ENCODE assay signal across 8 cellular contexts in genomic region chr20:49711331-49711987, GRCh38. TPM values are rescaled to one million over a fixed set of nuclear protein-coding genes. Genes with fewer than 3 reads are reported as not detected.
DNase-seq lines count a peak whose midpoint lies in the region; ATAC-seq, FAIRE-seq and TF ChIP-seq lines count a peak whose summit lies in the region.
"Had no signal": no experiment of that assay in that cellular context is flagged by ENCODE, and none has a peak within 500 bp of the region (broad histone marks: within the 10 kb centered on the region; RNA-seq: fewer than 3 reads in every experiment).

No MANE protein-coding gene starts in this region.

- no CpG with 5 or more reads among the region's 3 CpGs for WGBS in H9 (ENCODE audit: extremely low coverage, insufficient read length, low lambda C conversion rate)
- 43 to 49% methylated on average over 3 of the region's 3 CpGs for WGBS in gastroesophageal sphincter (ENCODE audit: low coverage in 1 of 2), 2 donors

- no peaks in the 10 kb centered on the region for H3K36me3 ChIP-seq in gastroesophageal sphincter

- H3K27me3 Mint-ChIP-seq in H9 (ENCODE audit: low read depth) (no peaks in the 10 kb centered on the region), WTC11 (ENCODE audit: low read depth) (no peaks in the 10 kb centered on the region)

- H4K20me1 ChIP-seq in H9 (ENCODE audit: control insufficient read depth, insufficient read depth, insufficient read length): no peaks in the 10 kb centered on the region

- peak overlapping the region; percentile 89 for H3K4me2 ChIP-seq in H9 (ENCODE audit: insufficient read depth, insufficient read length, low read length)

- H2BK5ac ChIP-seq in H9 (ENCODE audit: insufficient read length, low read length): no peak overlapping the region

- no peak overlapping the region for H2BK12ac ChIP-seq in H9 (ENCODE audit: insufficient read length, low read depth, low read length)

- H2BK120ac ChIP-seq in H9 (ENCODE audit: low read depth, low read length, poor library complexity, severe bottlenecking): no peak overlapping the region

- no peak for FAIRE-seq in GM19239 (lab: Jason Lieb, UNC)

- H3K27me3 ChIP-seq in H9 (ENCODE audit: insufficient read depth, low read length) (no peaks in the 10 kb centered on the region), gastroesophageal sphincter (no peaks in the 10 kb centered on the region)

- CTCF ChIA-PET in WTC11 (lab: Charles Lee): interaction anchor here (1.2 to 1.6 kb wide), 2 partner anchors 101 to 103 kb away, joined by 3 to 4 read pairs; no protein-coding TSS in a partner anchor

- H3K56ac ChIP-seq in H9 (ENCODE audit: insufficient read length, low read depth, low read length): no peak overlapping the region

- H3K9me3 Mint-ChIP-seq in H9 (no peaks in the 10 kb centered on the region), WTC11 (no peaks in the 10 kb centered on the region)
- no peaks in the 10 kb centered on the region for H3K9me3 Mint-ChIP-seq in stimulated activated effector memory CD8-positive, alpha-beta T cell treated with anti-CD3 and anti-CD28 coated beads, Interleukin-12 subunit alpha, Interleukin-12 subunit beta, amount 100 ng/mL, for 72 hours

- ATAC-seq in WTC11: no peak
- no peak for ATAC-seq in gastroesophageal sphincter
- ATAC-seq in stimulated activated effector memory CD8-positive, alpha-beta T cell treated with anti-CD3 and anti-CD28 coated beads, Interleukin-12 subunit alpha, Interleukin-12 subunit beta, amount 100 ng/mL, for 72 hours: no peak
- ATAC-seq in HG02885 (IDR thresholded peaks at IDR 0.05; ENCODE audit: poor library complexity, unreplicated experiment): no peak
- no peak for ATAC-seq in HG03439 (IDR thresholded peaks at IDR 0.05; ENCODE audit: unreplicated experiment)

- H4K8ac ChIP-seq in H9 (replicated peaks; ENCODE audit: insufficient read length, low read depth, low read length): no peak overlapping the region

- no peak overlapping the region for H4K91ac ChIP-seq in H9 (ENCODE audit: insufficient read length, low read depth, low read length)

- H2AK5ac ChIP-seq in H9 (ENCODE audit: insufficient read length, low read length): no peak overlapping the region

- H2AFZ ChIP-seq in H9 (ENCODE audit: low read length): no peak overlapping the region

- H2BK15ac ChIP-seq in H9 (ENCODE audit: low read depth, low read length): no peak overlapping the region

- no peak overlapping the region for H3K23ac ChIP-seq in H9 (ENCODE audit: insufficient read length, low read depth, low read length)

- H2BK20ac ChIP-seq in H9 (ENCODE audit: low read depth, low read length, poor library complexity, severe bottlenecking): no peak overlapping the region

- POLR2A ChIA-PET in WTC11 (lab: Charles Lee): no interaction called here

- H3K27ac ChIP-seq in H9 (ENCODE audit: insufficient read length, low read depth, low read length): no peak overlapping the region
- H3K27ac ChIP-seq in gastroesophageal sphincter: peak overlapping the region; percentile 54 to 96 (median 92)

- H3K36me3 Mint-ChIP-seq in H9 (ENCODE audit: insufficient read depth in 1 of 3, low read depth in 3 of 3) (peaks cover 0 to 17% (median 5%) of the 10 kb centered on the region in 3 experiments; a peak in 5 of 7 replicates), WTC11 (no peaks in the 10 kb centered on the region)
- H3K36me3 Mint-ChIP-seq in stimulated activated effector memory CD8-positive, alpha-beta T cell treated with anti-CD3 and anti-CD28 coated beads, Interleukin-12 subunit alpha, Interleukin-12 subunit beta, amount 100 ng/mL, for 72 hours: peaks cover 39% of the 10 kb centered on the region

- H3K23me2 ChIP-seq in H9 (ENCODE audit: insufficient read length, low read depth, low read length, poor library complexity, severe bottlenecking): no peaks in the 10 kb centered on the region

- DNase-seq in H9: no peak
- DNase-seq in WTC11 (ENCODE audit: low spot score): no peak
- no peak for DNase-seq in stimulated activated effector memory CD8-positive, alpha-beta T cell treated with anti-CD3 and anti-CD28 coated beads, Interleukin-12 subunit alpha, Interleukin-12 subunit beta, amount 100 ng/mL, for 72 hours (ENCODE audit: low spot score in 2 of 2)
- DNase-seq in GM19239 (ENCODE audit: insufficient read length, low spot score): no peak
- DNase-seq: activated CD4-positive, alpha-beta T cell treated with anti-CD3 and anti-CD28 coated beads for 48 hours had no signal

- TF ChIP-seq EP300 in gastroesophageal sphincter (IDR thresholded peaks at IDR 0.05): no peak

- H3K4me1 ChIP-seq in H9 (ENCODE audit: insufficient read depth, low read length) (peaks cover 3% of the 10 kb centered on the region; the same call in 1 of the 2 replicates), gastroesophageal sphincter (peaks cover 1 to 73% (median 26%) of the 10 kb centered on the region in 3 donors)

- H4K5ac ChIP-seq in H9 (ENCODE audit: insufficient read length, low read depth, low read length): no peak overlapping the region

- peaks cover 40% of the 10 kb centered on the region; the same call in 1 of the 2 replicates for H3K79me2 ChIP-seq in H9 (ENCODE audit: insufficient read depth, low read length)

- H3K4me3 ChIP-seq in gastroesophageal sphincter: peak overlapping the region in 1 of 2 donors; percentile 96

- TF ChIP-seq CTCF in H9 (conservative IDR thresholded peaks at IDR 0.05) (no peak), WTC11 (IDR thresholded peaks at IDR 0.05) (no peak), gastroesophageal sphincter (IDR thresholded peaks at IDR 0.05) (no peak)

- no peak overlapping the region for H3K18ac ChIP-seq in H9 (ENCODE audit: insufficient read length, low read depth, low read length)

- H3K4me1 Mint-ChIP-seq in H9 (peaks cover 48 to 52% of the 10 kb centered on the region in 2 experiments), WTC11 (peaks cover 57% of the 10 kb centered on the region)
- H3K4me1 Mint-ChIP-seq in stimulated activated effector memory CD8-positive, alpha-beta T cell treated with anti-CD3 and anti-CD28 coated beads, Interleukin-12 subunit alpha, Interleukin-12 subunit beta, amount 100 ng/mL, for 72 hours: peaks cover 62% of the 10 kb centered on the region

- H3T11ph ChIP-seq in H9 (ENCODE audit: low read length): no peak overlapping the region

- no peak overlapping the region for H3K9ac ChIP-seq in H9 (ENCODE audit: extremely low read depth, insufficient read length, low read length)

- no peak overlapping the region for H3K14ac ChIP-seq in H9 (ENCODE audit: insufficient read depth, low read length)

- H3K79me1 ChIP-seq in H9 (ENCODE audit: insufficient read depth, low read depth, low read length, poor library complexity, severe bottlenecking): no peaks in the 10 kb centered on the region

- H3K4ac ChIP-seq in H9 (ENCODE audit: low read depth, low read length): no peak overlapping the region

- peak overlapping the region in 1 of 3 experiments; percentile 5; a peak in 1 of 7 replicates for H3K27ac Mint-ChIP-seq in H9
- H3K27ac Mint-ChIP-seq in WTC11: 0 out of 2 replicates have a peak overlapping the region, but pooled peaks have one; percentile 4
- peak overlapping the region; percentile 97 for H3K27ac Mint-ChIP-seq in stimulated activated effector memory CD8-positive, alpha-beta T cell treated with anti-CD3 and anti-CD28 coated beads, Interleukin-12 subunit alpha, Interleukin-12 subunit beta, amount 100 ng/mL, for 72 hours

- no peaks in the 10 kb centered on the region for H3K9me3 ChIP-seq in H9 (ENCODE audit: control insufficient read depth, low read depth, low read length)
- H3K9me3 ChIP-seq in gastroesophageal sphincter: no peaks in the 10 kb centered on the region

- H3K4me3 Mint-ChIP-seq in H9 (peak overlapping the region; percentile 94 to 98), WTC11 (peak overlapping the region; percentile 94)
- H3K4me3 Mint-ChIP-seq in stimulated activated effector memory CD8-positive, alpha-beta T cell treated with anti-CD3 and anti-CD28 coated beads, Interleukin-12 subunit alpha, Interleukin-12 subunit beta, amount 100 ng/mL, for 72 hours: peak overlapping the region; percentile 89

- no peak for TF ChIP-seq POLR2A in gastroesophageal sphincter (IDR thresholded peaks at IDR 0.05)

TF ChIP-seq in WTC11, 78 proteins besides CTCF, POLR2A, EP300 and RAD21:
- TF ChIP-seq NR1H2 (CRISPR knock-in tag; IDR thresholded peaks at IDR 0.05): no peak
- TF ChIP-seq MXD4 (CRISPR knock-in tag; IDR thresholded peaks at IDR 0.05; ENCODE audit: borderline replicate concordance): no peak
- no peak for TF ChIP-seq MAX (CRISPR knock-in tag; IDR thresholded peaks at IDR 0.05)
- no peak for TF ChIP-seq SP1 (CRISPR knock-in tag; conservative IDR thresholded peaks at IDR 0.05)
- TF ChIP-seq CBFB (CRISPR knock-in tag; IDR thresholded peaks at IDR 0.05; ENCODE audit: low read depth): no peak
- TF ChIP-seq FOXP4 (CRISPR knock-in tag; IDR thresholded peaks at IDR 0.05): no peak
- no peak for TF ChIP-seq OVOL2 (CRISPR knock-in tag; IDR thresholded peaks at IDR 0.05; ENCODE audit: borderline replicate concordance)

RNA-seq across cellular contexts. Expression of gene B4GALT5, which starts 2.2 kb away (rescaled TPM):
- total RNA-seq in H9 (2021) (75.9 and 77.0 TPM in 2 replicates), WTC11 (2021) (62.4 to 71.5 TPM (median 69.4 TPM) in 3 replicates), gastroesophageal sphincter (10 to 100 TPM; 20.2 to 35.6 (median 28.8) TPM)
